ENCODE assay signal across 8 cellular contexts in the genomic region with DNA sequence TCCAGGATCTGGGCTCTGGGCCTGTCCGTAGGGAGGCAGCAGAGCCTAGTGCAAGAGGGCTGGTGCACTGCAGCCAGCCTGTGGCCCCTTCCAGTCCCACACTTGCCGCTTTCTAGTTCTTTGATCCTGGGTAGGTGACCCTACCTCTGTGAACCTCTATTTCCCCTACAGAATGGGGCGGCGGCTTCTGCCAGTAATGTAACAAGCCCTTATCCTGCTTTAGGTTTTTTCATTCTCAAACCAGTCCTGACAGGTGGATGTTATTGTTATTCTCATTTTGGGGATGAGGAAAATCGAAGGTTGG. TPM values are rescaled to one million over a fixed set of nuclear protein-coding genes. Genes with fewer than 3 reads are reported as not detected.
A peak's percentile ranks its signal among the peaks of the same experiment; 100 is the strongest.
DNase-seq lines count a peak whose midpoint lies in the region; ATAC-seq and TF ChIP-seq lines count a peak whose summit lies in the region.

No MANE protein-coding gene starts in this region.

- H3K9me3 ChIP-seq in HAP-1 (no peaks in the 10 kb centered on the region), hepatocyte (ENCODE audit: low read depth) (no peaks in the 10 kb centered on the region), smooth muscle cell (replicated peaks; ENCODE audit: low read depth) (no peaks in the 10 kb centered on the region)

- H3K4me1 Mint-ChIP-seq in activated CD4-positive, alpha-beta memory T cell treated with anti-CD3 and anti-CD28 coated beads for 36 hours (ENCODE audit: low read depth) = peaks cover 16% of the 10 kb centered on the region

- DNase-seq in HAP-1 (ENCODE audit: low spot score in 2 of 2) = no peak
- no peak for DNase-seq in activated CD4-positive, alpha-beta memory T cell treated with anti-CD3 and anti-CD28 coated beads for 36 hours
- DNase-seq in hepatocyte (ENCODE audit: low spot score) = no peak
- no peak for DNase-seq in smooth muscle cell (lab: John Stamatoyannopoulos, UW; ENCODE audit: unreplicated experiment)
- no peak for DNase-seq in activated CD4-positive, CD25-positive, alpha-beta regulatory T cell treated with anti-CD3 and anti-CD28 coated beads, Interleukin-2, amount 50 U/mL, for 72 hours

- no peak for TF ChIP-seq CTCF in C4-2B (conservative IDR thresholded peaks at IDR 0.05)
- TF ChIP-seq CTCF in hepatocyte (IDR thresholded peaks at IDR 0.05; ENCODE audit: poor library complexity) = peak; percentile 31
- peak; percentile 5 for TF ChIP-seq CTCF in smooth muscle cell (IDR thresholded peaks at IDR 0.05; ENCODE audit: borderline replicate concordance, insufficient read depth, poor library complexity, severe bottlenecking)

- H2AFZ ChIP-seq in hepatocyte (no peak overlapping the region), smooth muscle cell (ENCODE audit: low read depth) (no peak overlapping the region)

- peaks cover 24% of the 10 kb centered on the region for H3K36me3 ChIP-seq in HAP-1 (replicated peaks)
- H3K36me3 ChIP-seq in hepatocyte (replicated peaks; ENCODE audit: insufficient read depth, low read depth) = no peaks in the 10 kb centered on the region
- no peaks in the 10 kb centered on the region for H3K36me3 ChIP-seq in smooth muscle cell (ENCODE audit: low read depth)

- no peaks in the 10 kb centered on the region for H3K9me2 ChIP-seq in hepatocyte (replicated peaks; ENCODE audit: insufficient read depth)

- CTCF ChIA-PET in activated CD4-positive, alpha-beta memory T cell treated with anti-CD3 and anti-CD28 coated beads for 36 hours (lab: Charles Lee) = interaction anchor here (1.8 kb wide), 1 partner anchor 29 kb away, joined by 8 read pairs; no protein-coding TSS in a partner anchor

- peaks cover 40% of the 10 kb centered on the region for H3K79me2 ChIP-seq in hepatocyte
- peaks cover 50% of the 10 kb centered on the region for H3K79me2 ChIP-seq in smooth muscle cell (ENCODE audit: low read depth)

- peaks cover 9% of the 10 kb centered on the region for H3K4me1 ChIP-seq in HAP-1
- H3K4me1 ChIP-seq in hepatocyte (ENCODE audit: insufficient read depth) = peaks cover 13% of the 10 kb centered on the region
- peaks cover 6% of the 10 kb centered on the region for H3K4me1 ChIP-seq in smooth muscle cell (ENCODE audit: low read depth)

- WGBS in hepatocyte (ENCODE audit: low lambda C conversion rate, missing lambda C conversion rate) = 40% methylated on average over 5 of the region's 5 CpGs
- 42% methylated on average over 5 of the region's 5 CpGs for WGBS in smooth muscle cell (ENCODE audit: low lambda C conversion rate)

- intact Hi-C loops in activated CD4-positive, alpha-beta memory T cell treated with anti-CD3 and anti-CD28 coated beads for 36 hours (cut with micrococcal nuclease) = no loop called here

- in situ Hi-C loops in HAP-1 (cut with MboI; ENCODE audit: low sequenced_read_pairs) = no loop called here

- H3K9ac ChIP-seq in smooth muscle cell (ENCODE audit: low read depth) = peak overlapping the region; percentile 95

- H4K20me1 ChIP-seq in hepatocyte (ENCODE audit: insufficient read depth, poor library complexity, severe bottlenecking) = peaks cover 17% of the 10 kb centered on the region
- H4K20me1 ChIP-seq in smooth muscle cell (ENCODE audit: low read depth) = peaks cover 45% of the 10 kb centered on the region

- H3K27me3 Mint-ChIP-seq in activated CD4-positive, alpha-beta memory T cell treated with anti-CD3 and anti-CD28 coated beads for 36 hours = no peaks in the 10 kb centered on the region

- peak overlapping the region; percentile 85 for H3K4me3 ChIP-seq in HAP-1
- H3K4me3 ChIP-seq in hepatocyte = peak overlapping the region; percentile 58
- H3K4me3 ChIP-seq in smooth muscle cell = peak overlapping the region; percentile 96

- H3K36me3 Mint-ChIP-seq in activated CD4-positive, alpha-beta memory T cell treated with anti-CD3 and anti-CD28 coated beads for 36 hours = no peaks in the 10 kb centered on the region

- H3K27ac ChIP-seq in C4-2B (peak overlapping the region; percentile 93), hepatocyte (peak overlapping the region; percentile 80), smooth muscle cell (ENCODE audit: low read depth) (peak overlapping the region; percentile 79)

- peak overlapping the region; percentile 45 for H3K27ac Mint-ChIP-seq in activated CD4-positive, alpha-beta memory T cell treated with anti-CD3 and anti-CD28 coated beads for 36 hours

- no peaks in the 10 kb centered on the region for H3K27me3 ChIP-seq in HAP-1 (ENCODE audit: low read depth)
- H3K27me3 ChIP-seq in hepatocyte = no peaks in the 10 kb centered on the region
- no peaks in the 10 kb centered on the region for H3K27me3 ChIP-seq in smooth muscle cell (ENCODE audit: low read depth)

- H3F3A ChIP-seq in smooth muscle cell (ENCODE audit: low read depth) = no peaks in the 10 kb centered on the region

- no peaks in the 10 kb centered on the region for H3K9me3 Mint-ChIP-seq in activated CD4-positive, alpha-beta memory T cell treated with anti-CD3 and anti-CD28 coated beads for 36 hours

- POLR2A ChIA-PET in activated CD4-positive, alpha-beta memory T cell treated with anti-CD3 and anti-CD28 coated beads for 36 hours (lab: Charles Lee) = interaction anchor here (1.0 to 3.1 kb wide), 3 partner anchors 9 to 69 kb away, joined by 3 to 11 read pairs (median 4); partner anchors contain the start of genes PGP and TRAF7

- peak overlapping the region; percentile 81 for H3K4me3 Mint-ChIP-seq in activated CD4-positive, alpha-beta memory T cell treated with anti-CD3 and anti-CD28 coated beads for 36 hours

- ATAC-seq in HG03139 (IDR thresholded peaks at IDR 0.05; ENCODE audit: unreplicated experiment) (no peak), HG02938 (IDR thresholded peaks at IDR 0.05; ENCODE audit: unreplicated experiment) (no peak)

- H3K4me2 ChIP-seq in hepatocyte (peak overlapping the region; percentile 90), smooth muscle cell (peak overlapping the region; percentile 95)

RNA-seq across cellular contexts. Expression of gene E4F1, which starts 0.7 kb away (rescaled TPM):
- 10 to 100 TPM; 19.3 to 19.6 TPM for total RNA-seq in activated CD4-positive, alpha-beta memory T cell treated with anti-CD3 and anti-CD28 coated beads for 36 hours
- 18.1 and 19.7 TPM in 2 replicates for total RNA-seq in hepatocyte
- 15.5 and 28.4 TPM in 2 replicates for polyA plus RNA-seq in hepatocyte
- total RNA-seq in smooth muscle cell = 12.1 and 17.1 TPM in 2 replicates
- 22.4 and 25.9 TPM in 2 replicates for polyA plus RNA-seq in smooth muscle cell

RNA-seq across cellular contexts. Expression of gene PGP, which starts 9.5 kb away (rescaled TPM):
- 10 to 100 TPM; 19.3 to 19.5 TPM for total RNA-seq in activated CD4-positive, alpha-beta memory T cell treated with anti-CD3 and anti-CD28 coated beads for 36 hours
- total RNA-seq in hepatocyte = 20.6 and 24.8 TPM in 2 replicates
- polyA plus RNA-seq in hepatocyte = 34.2 and 38.0 TPM in 2 replicates
- total RNA-seq in smooth muscle cell = 17.2 and 21.6 TPM in 2 replicates
- 30.1 and 32.9 TPM in 2 replicates for polyA plus RNA-seq in smooth muscle cell

RNA-seq across cellular contexts. Expression of gene DNASE1L2, which starts 12.1 kb away (rescaled TPM):
- under 1 TPM; 0.63 to 0.67 TPM for total RNA-seq in activated CD4-positive, alpha-beta memory T cell treated with anti-CD3 and anti-CD28 coated beads for 36 hours
- total RNA-seq in hepatocyte (0.23 and 0.64 TPM in 2 replicates), smooth muscle cell (0.13 TPM in 1 of 2 replicates, not detected in the other)
- polyA plus RNA-seq in hepatocyte (0.27 and 0.80 TPM in 2 replicates), smooth muscle cell (0.25 and 1.6 TPM in 2 replicates)

RNA-seq across cellular contexts. Expression of gene BRICD5, which starts 13.5 kb away (rescaled TPM):
- total RNA-seq in activated CD4-positive, alpha-beta memory T cell treated with anti-CD3 and anti-CD28 coated beads for 36 hours = 1 to 10 TPM; 5.7 to 8.5 TPM
- 3.3 and 9.9 TPM in 2 replicates for total RNA-seq in hepatocyte
- 6.2 and 14.8 TPM in 2 replicates for polyA plus RNA-seq in hepatocyte
- total RNA-seq in smooth muscle cell = 2.0 and 2.4 TPM in 2 replicates
- 4.7 and 14.1 TPM in 2 replicates for polyA plus RNA-seq in smooth muscle cell

RNA-seq across cellular contexts. Expression of gene MLST8, which starts 18.9 kb away (rescaled TPM):
- 10 to 100 TPM; 49.7 to 50.4 TPM for total RNA-seq in activated CD4-positive, alpha-beta memory T cell treated with anti-CD3 and anti-CD28 coated beads for 36 hours
- 28.3 and 52.4 TPM in 2 replicates for total RNA-seq in hepatocyte
- 87.3 and 88.3 TPM in 2 replicates for polyA plus RNA-seq in hepatocyte
- total RNA-seq in smooth muscle cell = 37.2 and 38.1 TPM in 2 replicates
- 61.8 and 67.0 TPM in 2 replicates for polyA plus RNA-seq in smooth muscle cell
